Comparison of ENCODE assay signal across 17 cellular contexts in the genomic region with DNA sequence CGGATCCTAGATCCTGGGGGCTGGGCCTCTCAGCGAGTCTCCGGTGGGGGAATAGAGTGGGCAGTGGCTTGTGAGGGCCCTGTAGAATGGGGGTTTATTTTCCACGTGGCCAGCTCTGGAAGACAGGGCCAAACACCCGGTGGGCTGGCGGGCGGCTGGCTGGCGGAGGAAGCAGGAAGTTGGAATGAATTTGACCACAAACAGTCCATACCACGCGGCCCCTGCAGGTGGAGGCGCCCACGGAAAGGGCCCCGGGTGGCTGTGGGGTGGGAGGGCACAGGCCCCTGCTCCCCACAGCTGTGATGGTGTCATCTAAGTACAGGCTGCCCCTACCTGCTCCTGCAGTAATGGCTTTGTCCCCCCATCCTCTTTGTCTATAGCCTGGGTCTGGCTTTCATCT. TPM values are rescaled to one million over a fixed set of nuclear protein-coding genes. Genes with fewer than 3 reads are reported as not detected.
DNase-seq lines count a peak whose midpoint lies in the region; TF ChIP-seq lines count a peak whose summit lies in the region.
"Had no signal": no experiment of that assay in that cellular context is flagged by ENCODE, and none has a peak within 500 bp of the region (broad histone marks: within the 10 kb centered on the region; RNA-seq: fewer than 3 reads in every experiment).

No MANE protein-coding gene starts in this region.

- no peak overlapping the region for H3K4ac ChIP-seq in trophoblast cell (ENCODE audit: low read depth, low read length)

- H3K18ac ChIP-seq in trophoblast cell (ENCODE audit: low read length) = no peak overlapping the region

- no peaks in the 10 kb centered on the region for H3K36me3 ChIP-seq in colonic mucosa
- peaks cover 11 to 16% of the 10 kb centered on the region in 2 experiments for H3K36me3 ChIP-seq in trophoblast cell (ENCODE audit: control insufficient read depth in 1 of 2, insufficient read depth in 2 of 2, low read length in 2 of 2)

- peak overlapping the region; percentile 93 for H4K91ac ChIP-seq in trophoblast cell (ENCODE audit: low read depth, low read length)

- no peak overlapping the region for H2BK120ac ChIP-seq in trophoblast cell (ENCODE audit: insufficient read depth, low read length, poor library complexity)

- no CpG with 5 or more reads among the region's 13 CpGs for WGBS in trophoblast cell (ENCODE audit: extremely low coverage, insufficient coverage, insufficient read length)

- no peak overlapping the region for H2BK5ac ChIP-seq in trophoblast cell (ENCODE audit: low read depth, low read length, poor library complexity)

- H3K79me2 ChIP-seq in trophoblast cell (ENCODE audit: control insufficient read depth, insufficient read depth, low read length, poor library complexity) = no peaks in the 10 kb centered on the region

- H3K4me3 ChIP-seq in colonic mucosa = peak overlapping the region; percentile 33
- no peak overlapping the region for H3K4me3 ChIP-seq in trophoblast cell (ENCODE audit: low read depth, low read length)
- H3K4me3 ChIP-seq: lung had no signal

- H4K8ac ChIP-seq in trophoblast cell (ENCODE audit: low read depth, low read length) = no peak overlapping the region

- peak; percentile 32 for DNase-seq in GF-D8 (lab: John Stamatoyannopoulos, UW)
- DNase-seq in MV-4-11 (lab: John Stamatoyannopoulos, UW) = peak; percentile 73
- no peak for DNase-seq in colonic mucosa
- DNase-seq in trophoblast cell = no peak
- DNase-seq in NCI-H748 (lab: John Stamatoyannopoulos, UW; ENCODE audit: unreplicated experiment) = no peak
- DNase-seq in glomerular visceral epithelial cell (ENCODE audit: extremely low spot score) = no peak
- no peak for DNase-seq in DMS 273 (lab: John Stamatoyannopoulos, UW; ENCODE audit: unreplicated experiment)
- DNase-seq: activated CD4-positive, alpha-beta T cell treated with anti-CD3 and anti-CD28 coated beads for 4 hours; activated T-cell treated with anti-CD3 and anti-CD28 coated beads, Interleukin-2, amount 50 U/mL, for 1 hour; cerebellar nuclear complex; EL; NCI-H1105 treated with DMSO at 0.1 percent for 48 hours; NK-92 treated with Interleukin-12 subunit alpha and Interleukin-12 subunit beta, amount 100 ng/mL, for 24 hours; retina; T1000 had no signal

- H3K14ac ChIP-seq in trophoblast cell (ENCODE audit: low read length) = no peak overlapping the region

- H3K79me1 ChIP-seq in trophoblast cell (ENCODE audit: low read length) = peaks cover 8% of the 10 kb centered on the region

- no peak overlapping the region for H3K4me2 ChIP-seq in trophoblast cell (ENCODE audit: low read length)

- H3K4me1 ChIP-seq in colonic mucosa (peaks cover 10% of the 10 kb centered on the region), trophoblast cell (ENCODE audit: control insufficient read depth in 1 of 2, insufficient read depth in 2 of 2, low read length in 2 of 2) (peaks cover 13 to 23% of the 10 kb centered on the region in 2 experiments)

- H3K9me3 ChIP-seq in colonic mucosa (no peaks in the 10 kb centered on the region), trophoblast cell (ENCODE audit: insufficient read depth, low read depth, low read length) (no peaks in the 10 kb centered on the region)

- H3K23ac ChIP-seq in trophoblast cell (ENCODE audit: low read length) = no peak overlapping the region

- TF ChIP-seq CTCF in colonic mucosa (IDR thresholded peaks at IDR 0.05) = no peak

- H2BK12ac ChIP-seq in trophoblast cell (ENCODE audit: low read length) = peak overlapping the region; percentile 16

- H2AK5ac ChIP-seq in trophoblast cell (ENCODE audit: low read length) = peak overlapping the region; percentile 76

- peak overlapping the region; percentile 20 for H4K12ac ChIP-seq in trophoblast cell (ENCODE audit: low read depth, low read length)

- intact Hi-C loops in colonic mucosa (cut with DNase I) = no loop called here

- peak overlapping the region; percentile 82 for H3K27ac ChIP-seq in colonic mucosa
- no peak overlapping the region for H3K27ac ChIP-seq in trophoblast cell (ENCODE audit: low read depth, low read length)

- no peak overlapping the region for H2AFZ ChIP-seq in trophoblast cell (ENCODE audit: insufficient read depth, low read length, poor library complexity)

- H3K27me3 ChIP-seq in colonic mucosa = no peaks in the 10 kb centered on the region
- no peaks in the 10 kb centered on the region for H3K27me3 ChIP-seq in trophoblast cell (ENCODE audit: insufficient read depth, low read length)

- H3K9ac ChIP-seq in colonic mucosa (ENCODE audit: low read depth in 2 of 2, low read length in 2 of 2) = peak overlapping the region; percentile 51 to 75
- no peak overlapping the region for H3K9ac ChIP-seq in trophoblast cell (ENCODE audit: low read length)

RNA-seq across cellular contexts. Expression of a gene that starts 15.1 kb away (rescaled TPM):
- 10 to 100 TPM; 17.9 to 35.1 TPM for total RNA-seq in colonic mucosa
- 10.1 and 11.0 TPM in 2 replicates for polyA plus RNA-seq in trophoblast cell (2013)

RNA-seq across cellular contexts. Expression of a gene that starts 17.6 kb away (rescaled TPM):
- 10 to 100 TPM; 29.5 to 31.4 TPM for total RNA-seq in colonic mucosa
- polyA plus RNA-seq in trophoblast cell (2013) = 2.7 and 3.0 TPM in 2 replicates
- total RNA-seq: temporal lobe had no signal

RNA-seq across cellular contexts. Expression of a gene that starts 23.2 kb away (rescaled TPM):
- 100 to 1,000 TPM; 266 to 426 TPM for total RNA-seq in colonic mucosa
- polyA plus RNA-seq in trophoblast cell (2013) = 21.6 and 23.0 TPM in 2 replicates

RNA-seq across cellular contexts. Expression of a gene that starts 38.9 kb away (rescaled TPM):
- 1 to 10 TPM; 1.9 to 3.3 TPM for total RNA-seq in colonic mucosa
- polyA plus RNA-seq in trophoblast cell (2013) = 8.0 and 8.4 TPM in 2 replicates

RNA-seq across cellular contexts. Expression of a gene that starts 58.8 kb away (rescaled TPM):
- total RNA-seq in colonic mucosa = 100 to 1,000 TPM in 1 of 2 donors, 10 to 100 TPM in 1; 89.3 to 147 TPM
- 20.0 and 21.1 TPM in 2 replicates for polyA plus RNA-seq in trophoblast cell (2013)

Comparison
In these comparisons a context has a peak if more than half of its experiments do, and no peak if none do; other contexts are left out.
1. DNase-seq: peak in GF-D8 (single experiment) and MV-4-11 (single experiment); none in colonic mucosa (single experiment), trophoblast cell (0 of 2), NCI-H748 (single experiment), glomerular visceral epithelial cell (single experiment) and DMS 273 (single experiment).